35 cellular contexts compared by ENCODE assay signal in the genomic region with DNA sequence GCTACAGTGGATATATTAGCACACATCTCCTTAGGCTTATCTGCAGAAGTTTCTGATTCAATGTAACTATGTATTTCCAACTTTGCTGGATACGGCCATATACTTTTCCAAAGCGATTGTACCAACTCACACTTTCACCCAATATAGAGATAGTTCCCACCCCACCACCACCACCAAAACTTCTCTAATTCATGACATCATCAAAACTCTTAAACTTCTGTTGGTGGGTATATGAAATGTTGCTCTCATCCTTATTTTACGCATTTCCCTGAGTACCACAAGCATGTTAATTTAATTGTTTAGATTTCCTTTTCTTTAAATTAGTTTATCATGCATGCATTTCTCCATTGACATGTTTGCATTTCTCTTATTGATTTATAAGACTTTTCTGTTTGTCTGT.
"Had no signal": no experiment of that assay in that cellular context is flagged by ENCODE, and none has a peak within 500 bp of the region (broad histone marks: within the 10 kb centered on the region; RNA-seq: fewer than 3 reads in every experiment).

No MANE protein-coding gene starts in this region.

- H3K4me3 ChIP-seq: MG63 had no signal

- DNase-seq: Kasumi-1, MG63, MM.1S, MV-4-11, NCI-H1048, NCI-H1092, NCI-H1092 treated with DMSO at 0.1 percent for 48 hours, NCI-H1105 treated with DMSO at 0.1 percent for 48 hours, NCI-H1417, NCI-H1417 treated with DMSO at 0.1 percent for 48 hours, NCI-H1436, NCI-H1436 treated with DMSO at 0.1 percent for 48 hours, NCI-H146, NCI-H1694, NCI-H1694 treated with DMSO at 0.1 percent for 48 hours, NCI-H187, NCI-H187 treated with DMSO at 0.1 percent for 48 hours, NCI-H1930, NCI-H2029, NCI-H2029 treated with DMSO at 0.1 percent for 48 hours, NCI-H2081, NCI-H2081 treated with DMSO at 0.1 percent for 48 hours, NCI-H2107, NCI-H2171, NCI-H2171 treated with DMSO at 0.1 percent for 48 hours, NCI-H2227 treated with DMSO at 0.1 percent for 48 hours, NCI-H226, NCI-H345, NCI-H446, NCI-H446 treated with DMSO at 0.1 percent for 48 hours, NCI-H510A, NCI-H510A treated with DMSO at 0.1 percent for 48 hours, NCI-H524, NCI-H524 treated with DMSO at 0.1 percent for 48 hours, NCI-H526 had no signal

- H3K9me3 ChIP-seq: MG63 had no signal

- H3K36me3 ChIP-seq: MG63 had no signal

- H3K27me3 ChIP-seq: MG63 had no signal
